ENCODE assay signal across 8 cellular contexts in genomic region chr4:112523008-112523440, GRCh38. TPM values are rescaled to one million over a fixed set of nuclear protein-coding genes. Genes with fewer than 3 reads are reported as not detected.
DNase-seq lines count a peak whose midpoint lies in the region; ATAC-seq and TF ChIP-seq lines count a peak whose summit lies in the region.

No MANE protein-coding gene starts in this region.

- TF ChIP-seq POLR2A in GM18505 (IDR thresholded peaks at IDR 0.05; ENCODE audit: borderline replicate concordance, extremely low read depth, insufficient read depth, insufficient read length), result no peak

- in situ Hi-C loops in brain microvascular endothelial cell (cut with HindIII; ENCODE audit: low pct_ligation_motif_present, low sequenced_read_pairs), result no loop called here

- H3K4me3 ChIP-seq in brain microvascular endothelial cell (ENCODE audit: low read depth, low read length), result peak overlapping the region; percentile 59

- DNase-seq in OCI-M2 (lab: John Stamatoyannopoulos, UW; ENCODE audit: unreplicated experiment) (peak; percentile 30), brain microvascular endothelial cell (peak; percentile 24), lung microvascular endothelial cell (ENCODE audit: low read depth in 2 of 2) (peak; percentile 38 to 57), COLO829 (ENCODE audit: low spot score) (no peak), T1000 (lab: John Stamatoyannopoulos, UW) (no peak), NCI-H526 treated with DMSO at 0.1 percent for 48 hours (lab: John Stamatoyannopoulos, UW) (no peak)

- ATAC-seq in GM18505 (IDR thresholded peaks at IDR 0.05; ENCODE audit: unreplicated experiment) (peak; percentile 43), HG02678 (IDR thresholded peaks at IDR 0.05; ENCODE audit: unreplicated experiment) (peak; percentile 45)

- peak; percentile 45 for TF ChIP-seq CTCF in brain microvascular endothelial cell (IDR thresholded peaks at IDR 0.05; ENCODE audit: low read depth, low read length, missing control alignments)

- no peaks in the 10 kb centered on the region for H3K36me3 ChIP-seq in brain microvascular endothelial cell (replicated peaks)

- no peak overlapping the region for H3K27ac ChIP-seq in brain microvascular endothelial cell

- H3K27me3 ChIP-seq in brain microvascular endothelial cell (replicated peaks), result peaks cover 65% of the 10 kb centered on the region

RNA-seq across cellular contexts. Expression of gene NEUROG2, which starts 7.0 kb away (rescaled TPM):
- not detected in 2 replicates for total RNA-seq in lung microvascular endothelial cell

Comparison
In these comparisons a context has a peak if more than half of its experiments do, and no peak if none do; other contexts are left out.
1. DNase-seq: peak in OCI-M2 (single experiment), brain microvascular endothelial cell (single experiment) and lung microvascular endothelial cell (2 of 2); none in COLO829 (single experiment), T1000 (single experiment) and NCI-H526 treated with DMSO at 0.1 percent for 48 hours (single experiment).